Comparison of ENCODE assay signal across 33 cellular contexts in genomic region chr5:20145240-20145639, GRCh38.
"Had no signal": no experiment of that assay in that cellular context is flagged by ENCODE, and none has a peak within 500 bp of the region (broad histone marks: within the 10 kb centered on the region; RNA-seq: fewer than 3 reads in every experiment).

No MANE protein-coding gene starts in this region.

- H3K79me2 ChIP-seq: hepatocyte had no signal

- H3K36me3 Mint-ChIP-seq: activated naive CD8-positive, alpha-beta T cell had no signal

- H3K27ac ChIP-seq: brain microvascular endothelial cell, epithelial cell of prostate, esophagus squamous epithelium, gastrocnemius medialis, heart right ventricle, hepatocyte, WERI-Rb-1 had no signal

- DNase-seq: activated B cell treated with CpG ODN at 0.5 μM for 24 hours; activated CD4-positive, alpha-beta T cell treated with anti-CD3 and anti-CD28 coated beads for 48 hours; activated CD4-positive, alpha-beta T cell treated with anti-CD3 and anti-CD28 coated beads, Interleukin-2, amount 50 U/mL, for 1 hour; activated CD4-positive, alpha-beta T cell treated with anti-CD3 and anti-CD28 coated beads, Interleukin-2, amount 50 U/mL, for 48 hours; activated CD8-positive, alpha-beta memory T cell treated with anti-CD3 and anti-CD28 coated beads for 24 hours; activated CD8-positive, alpha-beta T cell treated with anti-CD3 and anti-CD28 coated beads for 36 hours; activated effector memory CD4-positive, alpha-beta T cell treated with Interleukin-2 at 50 U/mL for 16 hours; activated gamma-delta T cell treated with Interleukin-2 at 50 U/mL for 16 hours; activated naive CD4-positive, alpha-beta T cell treated with anti-CD3 and anti-CD28 coated beads, Interleukin-2, amount 50 U/mL, for 16 hours; activated naive CD4-positive, alpha-beta T cell treated with Interleukin-2 at 50 U/mL for 16 hours; activated T-cell treated with anti-CD3 and anti-CD28 coated beads, Interleukin-2, amount 50 U/mL, for 4 hours; amniotic stem cell; anterior cingulate cortex; brain microvascular endothelial cell; caudate nucleus; cortex of kidney; dermis blood vessel endothelial cell; effector CD4-positive, alpha-beta T cell; effector memory CD8-positive, alpha-beta T cell; esophagus squamous epithelium; gastrocnemius medialis; heart right ventricle; T-helper 17 cell; T1000; WERI-Rb-1 had no signal

- H3K9me3 Mint-ChIP-seq: activated B cell treated with CpG ODN at 0.5 μM for 24 hours had no signal

- H3K36me3 ChIP-seq: brain microvascular endothelial cell, esophagus squamous epithelium, gastrocnemius medialis, heart right ventricle, WERI-Rb-1 had no signal

- H2AFZ ChIP-seq: hepatocyte had no signal

- H3K4me1 Mint-ChIP-seq: activated B cell treated with CpG ODN at 0.5 μM for 24 hours; activated T-helper 17 cell treated with anti-CD3 and anti-CD28 coated beads, Interleukin-2, amount 50 U/mL, for 72 hours; T-helper 17 cell had no signal

- H3K27me3 ChIP-seq: brain microvascular endothelial cell, esophagus squamous epithelium, gastrocnemius medialis, heart right ventricle, hepatocyte had no signal

- H3K4me3 ChIP-seq: esophagus squamous epithelium, gastrocnemius medialis, heart right ventricle, hepatocyte had no signal

- H3K27me3 Mint-ChIP-seq: activated B cell treated with CpG ODN at 0.5 μM for 24 hours; activated CD8-positive, alpha-beta T cell treated with anti-CD3 and anti-CD28 coated beads for 36 hours; activated naive CD8-positive, alpha-beta T cell; activated T-helper 17 cell treated with anti-CD3 and anti-CD28 coated beads, Interleukin-2, amount 50 U/mL, for 72 hours; effector memory CD8-positive, alpha-beta T cell; T-helper 17 cell had no signal

- H3K27ac Mint-ChIP-seq: activated B cell treated with CpG ODN at 0.5 μM for 24 hours; activated CD8-positive, alpha-beta T cell treated with anti-CD3 and anti-CD28 coated beads for 36 hours; activated naive CD8-positive, alpha-beta T cell; activated T-helper 17 cell treated with anti-CD3 and anti-CD28 coated beads, Interleukin-2, amount 50 U/mL, for 72 hours; effector memory CD8-positive, alpha-beta T cell; T-helper 17 cell; T-helper 2 cell treated with Interferon-gamma antibody and Interleukin-4, amounts not matched to agents 5 μg/mL and 100 μg/mL, for 36 hours had no signal

- H3K4me1 ChIP-seq: esophagus squamous epithelium, gastrocnemius medialis, heart right ventricle had no signal

- ATAC-seq: activated CD4-positive, CD25-positive, alpha-beta regulatory T cell treated with anti-CD3 and anti-CD28 coated beads, Interleukin-2, amount 50 U/mL, for 24 hours; activated CD8-positive, alpha-beta T cell treated with anti-CD3 and anti-CD28 coated beads for 36 hours; activated T-cell treated with anti-CD3 and anti-CD28 coated beads, Interleukin-2, amount 50 U/mL, for 4 hours; activated T-helper 17 cell treated with anti-CD3 and anti-CD28 coated beads, Interleukin-2, amount 50 U/mL, for 72 hours; effector memory CD8-positive, alpha-beta T cell; gastrocnemius medialis; heart right ventricle; T-helper 17 cell had no signal

- FAIRE-seq: astrocyte, colon had no signal

- H3K4me2 ChIP-seq: hepatocyte had no signal

- H3K4me3 Mint-ChIP-seq: activated B cell treated with CpG ODN at 0.5 μM for 24 hours; activated CD8-positive, alpha-beta T cell treated with anti-CD3 and anti-CD28 coated beads for 36 hours; activated naive CD8-positive, alpha-beta T cell; activated T-cell treated with anti-CD3 and anti-CD28 coated beads, Interleukin-2, amount 50 U/mL, for 4 hours; activated T-helper 17 cell treated with anti-CD3 and anti-CD28 coated beads, Interleukin-2, amount 50 U/mL, for 72 hours; effector memory CD8-positive, alpha-beta T cell; T-helper 17 cell; T-helper 2 cell treated with Interferon-gamma antibody and Interleukin-4, amounts not matched to agents 5 μg/mL and 100 μg/mL, for 36 hours had no signal

- H3K9me3 ChIP-seq: esophagus squamous epithelium, gastrocnemius medialis had no signal
